1 cellular context compared by ENCODE assay signal in the genomic region with DNA sequence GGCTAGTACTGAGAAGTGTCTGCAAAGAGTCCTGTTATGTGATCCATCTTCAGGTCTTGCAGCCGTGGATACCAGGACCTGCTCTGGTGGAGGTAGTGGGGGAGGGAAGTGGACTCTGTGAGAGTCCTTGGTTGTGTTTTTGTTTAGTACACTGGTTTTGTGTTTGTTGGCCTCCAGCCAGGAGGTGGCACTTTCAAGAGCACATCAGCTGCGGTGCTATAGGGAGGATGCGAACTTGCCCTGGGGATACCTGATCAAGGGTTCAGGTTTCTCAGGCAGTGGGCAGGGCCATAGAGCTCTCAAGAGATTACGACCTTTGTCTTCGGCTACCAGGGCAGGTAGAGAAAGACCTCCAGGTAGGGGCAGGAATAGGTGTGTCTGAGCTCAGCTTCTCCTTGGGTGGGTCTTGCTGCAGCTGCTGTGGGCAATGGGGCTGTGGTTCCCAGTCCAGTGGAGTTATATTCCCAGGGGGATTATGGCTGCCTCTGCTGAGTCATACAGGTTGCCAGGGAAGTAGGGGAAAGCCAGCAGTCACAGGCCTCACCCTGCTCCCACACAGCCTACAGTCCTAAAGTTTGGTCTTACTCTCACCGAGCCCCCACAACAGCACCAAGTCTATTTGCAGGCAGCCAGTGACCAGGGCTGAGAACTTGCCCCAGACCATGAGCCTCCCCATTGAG.
A peak's percentile ranks its signal among the peaks of the same experiment; 100 is the strongest.
TF ChIP-seq lines count a peak whose summit lies in the region.

No MANE protein-coding gene starts in this region.

TF ChIP-seq in HEK293, 187 proteins besides CTCF, POLR2A, EP300 and RAD21 (continued from another document):
- TF ChIP-seq WT1 (tag by site-specific recombination; IDR thresholded peaks at IDR 0.05) (peak; percentile 49; the same call in 1 of the 2 replicates), ZNF341 (tag by site-specific recombination; IDR thresholded peaks at IDR 0.05; ENCODE audit: low read depth) (0 out of 2 replicates have a peak, but pooled peaks have one; percentile 12), KLF8 (tag by site-specific recombination; IDR thresholded peaks at IDR 0.05) (0 out of 2 replicates have a peak, but pooled peaks have one; percentile 28), FEZF1 (tag by site-specific recombination; IDR thresholded peaks at IDR 0.05) (peak; percentile 38), ZNF544 (tag by site-specific recombination; IDR thresholded peaks at IDR 0.05) (0 out of 2 replicates have a peak, but pooled peaks have one; percentile 40), ZNF221 (tag by site-specific recombination; IDR thresholded peaks at IDR 0.05; ENCODE audit: borderline replicate concordance) (no peak), ZNF394 (tag by site-specific recombination; IDR thresholded peaks at IDR 0.05; ENCODE audit: borderline replicate concordance) (peak; percentile 11; the same call in 1 of the 2 replicates), ZNF10 (tag by site-specific recombination; IDR thresholded peaks at IDR 0.05) (no peak), ZBTB20 (tag by site-specific recombination; IDR thresholded peaks at IDR 0.05) (0 out of 2 replicates have a peak, but pooled peaks have one; percentile 27)
- TF ChIP-seq, protein P1, sequence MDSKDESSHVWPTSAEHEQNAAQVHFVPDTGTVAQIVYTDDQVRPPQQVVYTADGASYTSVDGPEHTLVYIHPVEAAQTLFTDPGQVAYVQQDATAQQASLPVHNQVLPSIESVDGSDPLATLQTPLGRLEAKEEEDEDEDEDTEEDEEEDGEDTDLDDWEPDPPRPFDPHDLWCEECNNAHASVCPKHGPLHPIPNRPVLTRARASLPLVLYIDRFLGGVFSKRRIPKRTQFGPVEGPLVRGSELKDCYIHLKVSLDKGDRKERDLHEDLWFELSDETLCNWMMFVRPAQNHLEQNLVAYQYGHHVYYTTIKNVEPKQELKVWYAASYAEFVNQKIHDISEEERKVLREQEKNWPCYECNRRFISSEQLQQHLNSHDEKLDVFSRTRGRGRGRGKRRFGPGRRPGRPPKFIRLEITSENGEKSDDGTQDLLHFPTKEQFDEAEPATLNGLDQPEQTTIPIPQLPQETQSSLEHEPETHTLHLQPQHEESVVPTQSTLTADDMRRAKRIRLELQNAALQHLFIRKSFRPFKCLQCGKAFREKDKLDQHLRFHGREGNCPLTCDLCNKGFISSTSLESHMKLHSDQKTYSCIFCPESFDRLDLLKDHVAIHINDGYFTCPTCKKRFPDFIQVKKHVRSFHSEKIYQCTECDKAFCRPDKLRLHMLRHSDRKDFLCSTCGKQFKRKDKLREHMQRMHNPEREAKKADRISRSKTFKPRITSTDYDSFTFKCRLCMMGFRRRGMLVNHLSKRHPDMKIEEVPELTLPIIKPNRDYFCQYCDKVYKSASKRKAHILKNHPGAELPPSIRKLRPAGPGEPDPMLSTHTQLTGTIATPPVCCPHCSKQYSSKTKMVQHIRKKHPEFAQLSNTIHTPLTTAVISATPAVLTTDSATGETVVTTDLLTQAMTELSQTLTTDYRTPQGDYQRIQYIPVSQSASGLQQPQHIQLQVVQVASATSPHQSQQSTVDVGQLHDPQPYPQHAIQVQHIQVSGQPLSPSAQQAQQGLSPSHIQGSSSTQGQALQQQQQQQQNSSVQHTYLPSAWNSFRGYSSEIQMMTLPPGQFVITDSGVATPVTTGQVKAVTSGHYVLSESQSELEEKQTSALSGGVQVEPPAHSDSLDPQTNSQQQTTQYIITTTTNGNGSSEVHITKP (tag by site-specific recombination; IDR thresholded peaks at IDR 0.05), result peak; percentile 54; the same call in 1 of the 2 replicates
